Comparison of ENCODE assay signal across 23 cellular contexts in the genomic region with DNA sequence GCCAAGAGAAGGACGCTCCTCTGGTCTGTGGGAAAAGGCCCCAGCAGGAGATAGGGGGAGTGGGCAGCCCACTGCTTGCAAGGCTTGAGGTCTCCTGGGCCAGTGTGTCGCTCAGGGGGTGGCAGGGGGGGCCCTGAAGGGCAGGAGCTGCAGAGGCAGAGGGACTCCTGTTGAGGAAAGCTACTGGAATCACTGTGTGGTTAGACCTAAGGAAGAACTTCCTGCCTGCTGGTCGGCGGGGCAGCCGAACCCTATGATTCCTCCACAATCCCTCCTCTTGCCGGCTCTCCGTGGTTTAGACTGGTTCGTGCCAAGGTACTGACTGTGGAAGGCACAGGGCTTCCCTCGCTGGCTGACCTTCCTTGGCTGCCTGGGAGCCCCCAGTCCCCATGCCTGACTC. TPM values are rescaled to one million over a fixed set of nuclear protein-coding genes. Genes with fewer than 3 reads are reported as not detected.
A peak's percentile ranks its signal among the peaks of the same experiment; 100 is the strongest.
DNase-seq lines count a peak whose midpoint lies in the region; ATAC-seq, FAIRE-seq and TF ChIP-seq lines count a peak whose summit lies in the region.
"Had no signal": no experiment of that assay in that cellular context is flagged by ENCODE, and none has a peak within 500 bp of the region (broad histone marks: within the 10 kb centered on the region; RNA-seq: fewer than 3 reads in every experiment).

No MANE protein-coding gene starts in this region.

- no peak overlapping the region for H2BK120ac ChIP-seq in IMR-90 (ENCODE audit: low read depth, low read length)

- H3K9ac ChIP-seq in IMR-90 (ENCODE audit: low read depth, low read length): no peak overlapping the region

- H3K4me3 Mint-ChIP-seq in glutamatergic neuron (ENCODE audit: unreplicated experiment): no peak overlapping the region
- H3K4me3 Mint-ChIP-seq: CD14-positive monocyte; CD4-positive, alpha-beta T cell; CD8-positive, alpha-beta memory T cell; GM23338; H9 had no signal

- no peak overlapping the region for H3K23ac ChIP-seq in IMR-90 (ENCODE audit: low read depth, low read length)

- peak overlapping the region; percentile 68 for H2AK9ac ChIP-seq in IMR-90 (replicated peaks; ENCODE audit: low read depth, low read length, poor library complexity)

- H4K91ac ChIP-seq in IMR-90 (ENCODE audit: insufficient read depth, low read depth, low read length): no peak overlapping the region

- no peaks in the 10 kb centered on the region for H4K20me1 ChIP-seq in IMR-90 (ENCODE audit: insufficient read depth, low read length)

- no peak for ATAC-seq in IMR-90 (ENCODE audit: low read depth)

- no peak overlapping the region for H3K4me3 ChIP-seq in IMR-90 (ENCODE audit: insufficient read depth, low read depth, low read length)
- no peak overlapping the region for H3K4me3 ChIP-seq in bronchial epithelial cell (ENCODE audit: low read depth, low read length)
- H3K4me3 ChIP-seq: A549; BLaER1 treated with 17β-estradiol and CSF1 and Interleukin-3, amounts not matched to agents 10 nM and 100 nM; GM23338 had no signal

- H2BK15ac ChIP-seq in IMR-90 (ENCODE audit: low read depth, low read length): no peak overlapping the region

- H3K79me1 ChIP-seq in IMR-90 (ENCODE audit: low read depth in 1 of 2, low read length in 2 of 2): no peaks in the 10 kb centered on the region

- H3K14ac ChIP-seq in IMR-90 (replicated peaks; ENCODE audit: low read depth, low read length): no peak overlapping the region

- dilution Hi-C loops in IMR-90 (cut with HindIII; ENCODE audit: low sequenced_read_pairs, unreplicated experiment): no loop called here

- no peak overlapping the region for H3K4me2 ChIP-seq in IMR-90 (ENCODE audit: low read depth, low read length)
- H3K4me2 ChIP-seq: A549, GM23338 had no signal

- no peak overlapping the region for H3K27ac Mint-ChIP-seq in glutamatergic neuron (ENCODE audit: unreplicated experiment)
- H3K27ac Mint-ChIP-seq: CD14-positive monocyte; CD4-positive, alpha-beta T cell; GM23338; H9 had no signal

- no peak overlapping the region for H3K18ac ChIP-seq in IMR-90 (ENCODE audit: low read depth, low read length)

- no peaks in the 10 kb centered on the region; the same call in none of the 2 replicates for H3K4me1 ChIP-seq in IMR-90 (ENCODE audit: control insufficient read depth, insufficient read depth, low read length)
- H3K4me1 ChIP-seq: A549, BE2C had no signal

- H3K36me3 ChIP-seq in IMR-90 (ENCODE audit: control insufficient read depth, insufficient read depth, low read length): no peaks in the 10 kb centered on the region
- H3K36me3 ChIP-seq in bronchial epithelial cell (ENCODE audit: control insufficient read depth, insufficient read depth, low read length): no peaks in the 10 kb centered on the region
- H3K36me3 ChIP-seq: BE2C; BLaER1 treated with 17β-estradiol and CSF1 and Interleukin-3, amounts not matched to agents 10 nM and 100 nM had no signal

- no peaks in the 10 kb centered on the region for H3K36me3 Mint-ChIP-seq in glutamatergic neuron (ENCODE audit: unreplicated experiment)
- H3K36me3 Mint-ChIP-seq: CD8-positive, alpha-beta memory T cell had no signal

- DNase-seq in ELR (ENCODE audit: low read depth) (peak; percentile 23), IMR-90 (no peak), bronchial epithelial cell (ENCODE audit: low read depth) (no peak), glutamatergic neuron (no peak), caudate nucleus (lab: John Stamatoyannopoulos, UW) (no peak), NCI-H146 treated with DMSO at 0.1 percent for 48 hours (lab: John Stamatoyannopoulos, UW; ENCODE audit: unreplicated experiment) (no peak)
- DNase-seq: 8988T; ACHN; AML-193; BE2C; CD4-positive, alpha-beta T cell; CD8-positive, alpha-beta memory T cell; DMS 273 treated with DMSO at 0.1 percent for 48 hours; DMS79 treated with DMSO at 0.1 percent for 48 hours; H9 had no signal

- TF ChIP-seq CTCF in IMR-90 (conservative IDR thresholded peaks at IDR 0.05; ENCODE audit: low read depth, low read length): no peak
- TF ChIP-seq CTCF in bronchial epithelial cell (IDR thresholded peaks at IDR 0.05; ENCODE audit: insufficient read depth, low read length, severe bottlenecking): no peak
- TF ChIP-seq CTCF in glutamatergic neuron (IDR thresholded peaks at IDR 0.05; ENCODE audit: partially characterized antibody, unreplicated experiment): no peak

- no peaks in the 10 kb centered on the region for H3K9me1 ChIP-seq in IMR-90 (ENCODE audit: insufficient read depth, low read length)

- H2BK5ac ChIP-seq in IMR-90 (ENCODE audit: low read depth, low read length, poor library complexity, severe bottlenecking): no peak overlapping the region

- peaks cover 6% of the 10 kb centered on the region for H3K4me1 Mint-ChIP-seq in glutamatergic neuron (ENCODE audit: low read depth, unreplicated experiment)

- H4K5ac ChIP-seq in IMR-90 (ENCODE audit: low read depth, low read length): no peak overlapping the region

- intact Hi-C loops in IMR-90 (cut with micrococcal nuclease): no loop called here

- H2BK20ac ChIP-seq in IMR-90 (ENCODE audit: low read depth, low read length): no peak overlapping the region

- FAIRE-seq in bronchial epithelial cell (lab: Jason Lieb, UNC): peak; percentile 47
- FAIRE-seq: A549, D721Med, G401.6, GM12892 had no signal

- POLR2A ChIA-PET in IMR-90 (lab: Charles Lee; ENCODE audit: unreplicated experiment): no interaction called here

- H3K56ac ChIP-seq in IMR-90 (ENCODE audit: extremely low read depth, insufficient read depth, low read length): no peak overlapping the region

- CTCF ChIA-PET in IMR-90 (lab: Yijun Ruan, JAX): interaction anchor here (1.2 to 2.0 kb wide), 4 partner anchors 13 to 219 kb away, joined by 4 to 27 read pairs (median 14); no protein-coding TSS in a partner anchor

- H3K9me3 Mint-ChIP-seq in glutamatergic neuron (ENCODE audit: unreplicated experiment): peaks cover 22% of the 10 kb centered on the region
- H3K9me3 Mint-ChIP-seq: CD4-positive, alpha-beta T cell; CD8-positive, alpha-beta memory T cell had no signal

- H3K27me3 Mint-ChIP-seq in glutamatergic neuron (ENCODE audit: unreplicated experiment): peaks cover 37% of the 10 kb centered on the region

- peak overlapping the region; percentile 39; the same call in 1 of the 2 replicates for H2AK5ac ChIP-seq in IMR-90 (ENCODE audit: low read depth, low read length)

- in situ Hi-C loops in IMR-90 (cut with MboI; ENCODE audit: low sequenced_read_pairs): no loop called here

- BruUV-seq in IMR-90 (replicated peaks; lab: Mats Ljungman, UMichigan): no TSS peak

- 84% methylated on average over 6 of the region's 9 CpGs; no CpG with 5 or more reads in 1 of the 2 experiments for WGBS in IMR-90 (ENCODE audit: extremely low coverage in 2 of 2, insufficient read length in 1 of 2), 2 experiments

- peak overlapping the region; percentile 5; the same call in 1 of the 2 replicates for H3K4ac ChIP-seq in IMR-90 (ENCODE audit: low read depth, low read length)

- H3K27ac ChIP-seq in IMR-90 (ENCODE audit: insufficient read depth, low read length) (no peak overlapping the region), caudate nucleus (ENCODE audit: low read depth, low read length) (no peak overlapping the region)
- H3K27ac ChIP-seq: BLaER1 treated with 17β-estradiol and CSF1 and Interleukin-3, amounts not matched to agents 10 nM and 100 nM had no signal

- no peaks in the 10 kb centered on the region for H3K9me3 ChIP-seq in IMR-90 (ENCODE audit: control insufficient read depth, insufficient read depth, low read length)
- H3K9me3 ChIP-seq: A549; BE2C; BLaER1 treated with 17β-estradiol and CSF1 and Interleukin-3, amounts not matched to agents 10 nM and 100 nM had no signal

- TF ChIP-seq POLR2A in IMR-90 (IDR thresholded peaks at IDR 0.05; ENCODE audit: low read depth, low read length): no peak

- H2AFZ ChIP-seq in IMR-90 (replicated peaks; ENCODE audit: low read length, poor library complexity): peak overlapping the region; percentile 51

- H4K8ac ChIP-seq in IMR-90 (ENCODE audit: low read depth in 2 of 2, low read length in 2 of 2): no peak overlapping the region

- peaks cover 15% of the 10 kb centered on the region; the same call in 1 of the 2 replicates for H3K27me3 ChIP-seq in IMR-90 (ENCODE audit: control insufficient read depth, insufficient read depth, low read length)
- no peaks in the 10 kb centered on the region for H3K27me3 ChIP-seq in bronchial epithelial cell (ENCODE audit: control insufficient read depth, insufficient read depth, low read length)

- TF ChIP-seq RAD21 in IMR-90 (IDR thresholded peaks at IDR 0.05; ENCODE audit: low read length): no peak

TF ChIP-seq in IMR-90, 13 proteins besides CTCF, POLR2A, EP300 and RAD21 (continues in another document):
- TF ChIP-seq NFE2L2 (IDR thresholded peaks at IDR 0.05; ENCODE audit: low read depth, low read length) (no peak), MAZ (IDR thresholded peaks at IDR 0.05; ENCODE audit: borderline replicate concordance, low read depth, low read length) (no peak), FOS (IDR thresholded peaks at IDR 0.05; ENCODE audit: low read depth, low read length) (no peak)
- TF ChIP-seq, protein P1, sequence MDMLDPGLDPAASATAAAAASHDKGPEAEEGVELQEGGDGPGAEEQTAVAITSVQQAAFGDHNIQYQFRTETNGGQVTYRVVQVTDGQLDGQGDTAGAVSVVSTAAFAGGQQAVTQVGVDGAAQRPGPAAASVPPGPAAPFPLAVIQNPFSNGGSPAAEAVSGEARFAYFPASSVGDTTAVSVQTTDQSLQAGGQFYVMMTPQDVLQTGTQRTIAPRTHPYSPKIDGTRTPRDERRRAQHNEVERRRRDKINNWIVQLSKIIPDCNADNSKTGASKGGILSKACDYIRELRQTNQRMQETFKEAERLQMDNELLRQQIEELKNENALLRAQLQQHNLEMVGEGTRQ (IDR thresholded peaks at IDR 0.05; ENCODE audit: low read depth, low read length): no peak

RNA-seq across cellular contexts. Expression of gene GP1BB, which starts 6.2 kb away (rescaled TPM):
- 0.18 and 0.28 TPM in 2 replicates for total RNA-seq in IMR-90 (2012; rRNA removed)
- 1.5 and 4.6 TPM in 2 replicates for polyA plus RNA-seq in IMR-90 (2012; rRNA removed)
- 1.2 and 3.0 TPM in 2 replicates for polyA plus RNA-seq in IMR-90 (2012; cell fraction: cytosol; rRNA removed)
- 7.1 and 36.7 TPM in 2 replicates for polyA plus RNA-seq in IMR-90 (2012; cell fraction: nucleus; rRNA removed; ENCODE audit: low replicate concordance)
- 0.90 TPM in 1 of 2 replicates, not detected in the other for total RNA-seq in bronchial epithelial cell
- total RNA-seq in glutamatergic neuron (ENCODE audit: unreplicated experiment): 8.3 TPM
- total RNA-seq: CD8-positive, alpha-beta memory T cell had no signal
- polyA plus RNA-seq: CD8-positive, alpha-beta memory T cell had no signal

RNA-seq across cellular contexts. Expression of gene SEPTIN5, which starts 15.2 kb away (rescaled TPM):
- total RNA-seq in IMR-90 (2012; rRNA removed): 16.8 and 17.2 TPM in 2 replicates
- polyA plus RNA-seq in IMR-90 (2012; rRNA removed): 20.7 and 22.3 TPM in 2 replicates
- polyA plus RNA-seq in IMR-90 (2012; cell fraction: cytosol; rRNA removed): 10.4 and 22.8 TPM in 2 replicates
- polyA plus RNA-seq in IMR-90 (2012; cell fraction: nucleus; rRNA removed; ENCODE audit: low replicate concordance): 65.7 and 90.4 TPM in 2 replicates
- 5.8 and 18.3 TPM in 2 replicates for total RNA-seq in bronchial epithelial cell
- total RNA-seq in glutamatergic neuron (ENCODE audit: unreplicated experiment): 96.0 TPM
- polyA plus RNA-seq: CD8-positive, alpha-beta memory T cell had no signal

RNA-seq across cellular contexts. Expression of gene TBX1, which starts 31.1 kb away (rescaled TPM):
- total RNA-seq in IMR-90 (2012; rRNA removed) (not detected in 2 replicates), bronchial epithelial cell (5.4 and 12.9 TPM in 2 replicates), glutamatergic neuron (ENCODE audit: unreplicated experiment) (2.4 TPM)
- 0.03 and 0.13 TPM in 2 replicates for polyA plus RNA-seq in IMR-90 (2012; rRNA removed)
- 0.03 TPM in 1 of 2 replicates, not detected in the other for polyA plus RNA-seq in IMR-90 (2012; cell fraction: cytosol; rRNA removed)
- 0.08 and 0.36 TPM in 2 replicates for polyA plus RNA-seq in IMR-90 (2012; cell fraction: nucleus; rRNA removed; ENCODE audit: low replicate concordance)
- total RNA-seq: CD4-positive, alpha-beta T cell; CD8-positive, alpha-beta memory T cell; H4 had no signal
- polyA plus RNA-seq: CD14-positive monocyte; CD8-positive, alpha-beta memory T cell had no signal
